In genomic region chr1:38352869-38353268, GRCh38 we compare ENCODE assay signal across 16 cellular contexts.
DNase-seq lines count a peak whose midpoint lies in the region; ATAC-seq, FAIRE-seq and TF ChIP-seq lines count a peak whose summit lies in the region.
"Had no signal": no experiment of that assay in that cellular context is flagged by ENCODE, and none has a peak within 500 bp of the region (broad histone marks: within the 10 kb centered on the region; RNA-seq: fewer than 3 reads in every experiment).

No MANE protein-coding gene starts in this region.

- no peak overlapping the region for H3K27ac Mint-ChIP-seq in endodermal cell
- H3K27ac Mint-ChIP-seq: CD4-positive, alpha-beta memory T cell had no signal

- peaks cover 8% of the 10 kb centered on the region for H3K4me1 Mint-ChIP-seq in endodermal cell
- H3K4me1 Mint-ChIP-seq: CD4-positive, alpha-beta memory T cell had no signal

- DNase-seq in K562 (ENCODE audit: extremely low read depth in 1 of 4, low spot score in 3 of 4) (peak in 1 of 4 experiments; percentile 27), endodermal cell (peak; percentile 43), GDM1 (lab: John Stamatoyannopoulos, UW) (no peak), H7 (no peak)
- DNase-seq: C1 segment of cervical spinal cord; Calu3; CD4-positive, alpha-beta memory T cell; COR-L47; DMS53; DMS79 treated with DMSO at 0.1 percent for 48 hours; GOT3; H9 had no signal

- H3K27me3 Mint-ChIP-seq in endodermal cell (ENCODE audit: insufficient read depth) = peaks cover 3% of the 10 kb centered on the region

- no peaks in the 10 kb centered on the region for H3K9me2 ChIP-seq in neural cell (ENCODE audit: insufficient read depth, low read length)

- CTCF ChIA-PET in K562 (lab: Yijun Ruan, JAX; ENCODE audit: low intra/inter-chr PET ratio) = no interaction called here

- 4% methylated on average over 6 of the region's 6 CpGs for WGBS in K562 (ENCODE audit: insufficient coverage, low coverage, missing lambda C conversion rate)
- 63 to 85% methylated on average over 5 to 6 of the region's 6 CpGs for WGBS in endodermal cell (ENCODE audit: insufficient coverage in 1 of 2, insufficient read length in 1 of 2), 2 experiments

- intact Hi-C loops in K562 (cut with micrococcal nuclease) = no loop called here

- no peaks in the 10 kb centered on the region for H3K9me1 ChIP-seq in K562 (ENCODE audit: control insufficient read depth, insufficient read depth, low read length)

- peaks cover 14% of the 10 kb centered on the region for H3K9me3 Mint-ChIP-seq in endodermal cell

- TF ChIP-seq EP300 in K562 (IDR thresholded peaks at IDR 0.05; ENCODE audit: low read length) (no peak), neural cell (conservative IDR thresholded peaks at IDR 0.05; ENCODE audit: poor library complexity, severe bottlenecking) (no peak)

- no TSS peak for BruUV-seq in K562 (replicated peaks; lab: Mats Ljungman, UMichigan)

- no peak for TF ChIP-seq POLR2A in K562 (conservative IDR thresholded peaks at IDR 0.05)

- H3K27me3 ChIP-seq in K562 (ENCODE audit: control insufficient read depth in 2 of 2, insufficient read depth in 2 of 2, low read length in 2 of 2) = peaks cover 0 to 2% of the 10 kb centered on the region in 2 experiments; a peak in 1 of 5 replicates
- no peaks in the 10 kb centered on the region for H3K27me3 ChIP-seq in endodermal cell (ENCODE audit: control insufficient read depth, insufficient read depth, low read length, poor library complexity, severe bottlenecking)
- no peaks in the 10 kb centered on the region for H3K27me3 ChIP-seq in neural cell (ENCODE audit: insufficient read depth, low read depth, low read length)
- H3K27me3 ChIP-seq in H7 (ENCODE audit: control insufficient read depth, insufficient read depth, low read length) = no peaks in the 10 kb centered on the region

- H3K79me2 ChIP-seq in K562 (ENCODE audit: control insufficient read depth, insufficient read depth, low read length) (no peaks in the 10 kb centered on the region), neural cell (replicated peaks; ENCODE audit: insufficient read depth, low read length) (no peaks in the 10 kb centered on the region)

- peaks cover 21% of the 10 kb centered on the region for H3K36me3 Mint-ChIP-seq in endodermal cell (ENCODE audit: low read depth)
- H3K36me3 Mint-ChIP-seq: CD4-positive, alpha-beta memory T cell had no signal

- TF ChIP-seq CTCF in K562 (IDR thresholded peaks at IDR 0.05 in 2 of 3, conservative IDR thresholded peaks at IDR 0.05 in 1 of 3; ENCODE audit: insufficient read depth in 2 of 3, low read depth in 1 of 3, low read length in 3 of 3) = no peak
- TF ChIP-seq CTCF in endodermal cell (conservative IDR thresholded peaks at IDR 0.05) = no peak
- no peak for TF ChIP-seq CTCF in neural cell (IDR thresholded peaks at IDR 0.05; ENCODE audit: poor library complexity, severe bottlenecking)

- H2AFZ ChIP-seq in K562 (ENCODE audit: low read depth, low read length) (peak overlapping the region; percentile 28; the same call in 1 of the 2 replicates), neural cell (ENCODE audit: low read depth, low read length) (no peak overlapping the region)

- TF ChIP-seq RAD21 in K562 (CRISPR knock-in tag; conservative IDR thresholded peaks at IDR 0.05 in 1 of 2, IDR thresholded peaks at IDR 0.05 in 1 of 2) = no peak
- TF ChIP-seq RAD21 in neural cell (conservative IDR thresholded peaks at IDR 0.05) = no peak

- FAIRE-seq in K562 (lab: Jason Lieb, UNC) = peak; percentile 6
- FAIRE-seq: GM12892 had no signal

- no peak overlapping the region for H3K4me3 Mint-ChIP-seq in endodermal cell
- H3K4me3 Mint-ChIP-seq: CD4-positive, alpha-beta memory T cell; H9 had no signal

- H4K20me1 ChIP-seq in K562 (replicated peaks; ENCODE audit: control insufficient read depth, insufficient read depth, low read length) = no peaks in the 10 kb centered on the region
- no peaks in the 10 kb centered on the region for H4K20me1 ChIP-seq in neural cell (ENCODE audit: insufficient read depth)

- no peaks in the 10 kb centered on the region; a peak in 2 of 5 replicates for H3K4me1 ChIP-seq in K562 (replicated peaks in 1 of 2; ENCODE audit: control insufficient read depth in 2 of 2, insufficient read depth in 2 of 2, low read length in 2 of 2)
- no peaks in the 10 kb centered on the region for H3K4me1 ChIP-seq in endodermal cell (ENCODE audit: control insufficient read depth, insufficient read depth, low read length)

- H3K27ac ChIP-seq in K562 (ENCODE audit: extremely low read depth, low read depth, low read length) (no peak overlapping the region), endodermal cell (ENCODE audit: low read depth, low read length) (no peak overlapping the region), neural cell (ENCODE audit: low read length) (peak overlapping the region; percentile 78)

- in situ Hi-C loops in K562 (cut with MboI) = no loop called here

- POLR2A ChIA-PET in K562 (lab: Yijun Ruan, JAX) = no interaction called here

- H3K9me3 ChIP-seq in K562 (replicated peaks; ENCODE audit: control insufficient read depth, insufficient read depth, low read depth, low read length) (no peaks in the 10 kb centered on the region), endodermal cell (ENCODE audit: control insufficient read depth, low read length) (peaks cover 9% of the 10 kb centered on the region), neural cell (ENCODE audit: low read length) (peaks cover under 1% of the 10 kb centered on the region)

- H3K9ac ChIP-seq in K562 (ENCODE audit: insufficient read depth in 1 of 2, low read depth in 2 of 2, low read length in 2 of 2) (no peak overlapping the region), endodermal cell (ENCODE audit: extremely low read depth, low read length, poor library complexity, severe bottlenecking) (no peak overlapping the region), neural cell (ENCODE audit: low read length) (peak overlapping the region; percentile 18)

- no peak overlapping the region for H3K4me2 ChIP-seq in K562 (ENCODE audit: insufficient read depth, low read length)
- no peak overlapping the region for H3K4me2 ChIP-seq in neural cell (ENCODE audit: low read length)

- H3K4me3 ChIP-seq in K562 (no peak overlapping the region), endodermal cell (ENCODE audit: low read length) (no peak overlapping the region), neural cell (ENCODE audit: low read length) (no peak overlapping the region), H7 (ENCODE audit: insufficient read depth, low read depth, low read length) (no peak overlapping the region)

- H3K36me3 ChIP-seq in K562 (ENCODE audit: control insufficient read depth, insufficient read depth, low read length) = no peaks in the 10 kb centered on the region
- H3K36me3 ChIP-seq in endodermal cell (ENCODE audit: control insufficient read depth, insufficient read depth, low read length) = no peaks in the 10 kb centered on the region
- H3K36me3 ChIP-seq in neural cell (ENCODE audit: insufficient read depth, low read length) = no peaks in the 10 kb centered on the region
- H3K36me3 ChIP-seq in H7 (replicated peaks; ENCODE audit: control insufficient read depth, insufficient read depth, low read length) = no peaks in the 10 kb centered on the region

- ATAC-seq in K562 (peak; percentile 66), GM18520 (IDR thresholded peaks at IDR 0.05; ENCODE audit: unreplicated experiment) (no peak)
- ATAC-seq: HCT116 had no signal

- no peaks in the 10 kb centered on the region for H3F3A ChIP-seq in neural cell (ENCODE audit: insufficient read depth, low read length, poor library complexity, severe bottlenecking)

TF ChIP-seq in K562, 482 proteins besides CTCF, POLR2A, EP300 and RAD21 (continues in another document):
- no peak for TF ChIP-seq HMGN3 (IDR thresholded peaks at IDR 0.05; ENCODE audit: borderline replicate concordance, extremely low read depth, insufficient read length, low read depth, low read length)
- no peak for TF ChIP-seq HEY1 (CRISPR knock-in tag; IDR thresholded peaks at IDR 0.05; ENCODE audit: borderline replicate concordance)
- TF ChIP-seq MTA1 (IDR thresholded peaks at IDR 0.05; ENCODE audit: borderline replicate concordance) = no peak

TF ChIP-seq in neural cell, 6 proteins besides CTCF, POLR2A, EP300 and RAD21:
- TF ChIP-seq MXI1 (conservative IDR thresholded peaks at IDR 0.05; ENCODE audit: poor library complexity, severe bottlenecking) (no peak), POLR2AphosphoS5 (IDR thresholded peaks at IDR 0.05) (no peak), SMC3 (conservative IDR thresholded peaks at IDR 0.05; ENCODE audit: poor library complexity) (no peak), REST (IDR thresholded peaks at IDR 0.05; ENCODE audit: borderline replicate concordance) (no peak), TAF1 (IDR thresholded peaks at IDR 0.05; ENCODE audit: low read depth) (no peak), EZH2 (IDR thresholded peaks at IDR 0.05; ENCODE audit: borderline replicate concordance, insufficient read depth, low read length, poor library complexity, severe bottlenecking) (no peak)
TF ChIP-seq in neural cell: peak in this region for 0.
